ENCODE assay signal across 11 cellular contexts in genomic region chr9:81103597-81104471, GRCh38.
DNase-seq lines count a peak whose midpoint lies in the region; ATAC-seq and TF ChIP-seq lines count a peak whose summit lies in the region.
"Had no signal": no experiment of that assay in that cellular context is flagged by ENCODE, and none has a peak within 500 bp of the region (broad histone marks: within the 10 kb centered on the region; RNA-seq: fewer than 3 reads in every experiment).

No MANE protein-coding gene starts in this region.

- H3K9me3 ChIP-seq in testis: no peaks in the 10 kb centered on the region

- intact Hi-C loops in testis (cut with DNase I; ENCODE audit: low total_unique reads): no loop called here

- POLR2A ChIA-PET in RWPE1 (lab: Yijun Ruan, JAX; ENCODE audit: low non-redundant PET): no interaction called here

- CTCF ChIA-PET in RWPE1 (lab: Yijun Ruan, JAX): interaction anchor here (0.5 to 1.0 kb wide), 19 partner anchors 8 to 861 kb away, joined by 3 to 10 read pairs (median 3); no protein-coding TSS in a partner anchor

- H3K4me1 ChIP-seq in testis: no peaks in the 10 kb centered on the region

- H3K27me3 ChIP-seq in testis: no peaks in the 10 kb centered on the region

- no peaks in the 10 kb centered on the region for H3K36me3 ChIP-seq in testis (ENCODE audit: low read depth, missing control alignments)

- DNase-seq in NCI-H2171 treated with DMSO at 0.1 percent for 48 hours (lab: John Stamatoyannopoulos, UW) (peak; percentile 4), NCI-H2171 (lab: John Stamatoyannopoulos, UW) (no peak), RWPE1 (ENCODE audit: low spot score) (peak; percentile 29), fibroblast of peridontal ligament (ENCODE audit: extremely low read depth) (peak; percentile 57), testis (no peak), cerebellum (ENCODE audit: low spot score) (no peak)
- DNase-seq: activated effector memory CD4-positive, alpha-beta T cell treated with Interleukin-2 at 50 U/mL for 16 hours; kidney glomerular epithelial cell; posterior cingulate gyrus had no signal

- TF ChIP-seq CTCF in RWPE1 (conservative IDR thresholded peaks at IDR 0.05; ENCODE audit: low read depth): peak; percentile 67
- peak in 2 of 3 experiments; percentile 29 to 53 for TF ChIP-seq CTCF in testis (IDR thresholded peaks at IDR 0.05)

- TF ChIP-seq POLR2A in testis (IDR thresholded peaks at IDR 0.05): no peak

- no peak overlapping the region for H3K4me3 ChIP-seq in testis

- H3K27ac ChIP-seq in RWPE1 (no peak overlapping the region), testis (no peak overlapping the region)

- ATAC-seq in GM18867 (IDR thresholded peaks at IDR 0.05; ENCODE audit: unreplicated experiment) (no peak), GM18511 (IDR thresholded peaks at IDR 0.05; ENCODE audit: unreplicated experiment) (no peak)

- WGBS in testis, 2 donors: 78 to 79% methylated on average over 10 of the region's 10 CpGs

Comparison
In these comparisons a context has a peak if more than half of its experiments do, and no peak if none do; other contexts are left out.
1. DNase-seq: peak in NCI-H2171 treated with DMSO at 0.1 percent for 48 hours (single experiment), RWPE1 (single experiment) and fibroblast of peridontal ligament (single experiment); none in NCI-H2171 (single experiment), testis (single experiment) and cerebellum (single experiment).